22 cellular contexts compared by ENCODE assay signal in genomic region chr5:179526978-179527377, GRCh38.
"Had no signal": no experiment of that assay in that cellular context is flagged by ENCODE, and none has a peak within 500 bp of the region (broad histone marks: within the 10 kb centered on the region; RNA-seq: fewer than 3 reads in every experiment).

No MANE protein-coding gene starts in this region.

- H3K36me3 ChIP-seq: esophagus muscularis mucosa, prostate gland, right atrium auricular region, stomach, thyroid gland had no signal

- H3K27me3 ChIP-seq: esophagus muscularis mucosa, right atrium auricular region, thyroid gland had no signal

- H3K9me3 ChIP-seq: esophagus muscularis mucosa, prostate gland, right atrium auricular region, stomach, thyroid gland had no signal

- H3K4me3 Mint-ChIP-seq: nephron progenitor cell; stimulated activated effector memory CD8-positive, alpha-beta T cell treated with anti-CD3 and anti-CD28 coated beads, Interleukin-12 subunit alpha, Interleukin-12 subunit beta, amount 100 ng/mL, for 72 hours; type B pancreatic cell had no signal

- H3K27me3 Mint-ChIP-seq: naive thymus-derived CD8-positive, alpha-beta T cell had no signal

- H3K27ac ChIP-seq: coronary artery, esophagus muscularis mucosa, prostate gland, right atrium auricular region, stomach, thyroid gland had no signal

- H3K4me1 ChIP-seq: prostate gland had no signal

- H3K36me3 Mint-ChIP-seq: stimulated activated effector memory CD8-positive, alpha-beta T cell treated with anti-CD3 and anti-CD28 coated beads, Interleukin-12 subunit alpha, Interleukin-12 subunit beta, amount 100 ng/mL, for 72 hours; type B pancreatic cell had no signal

- H3K4me1 Mint-ChIP-seq: stimulated activated effector memory CD8-positive, alpha-beta T cell treated with anti-CD3 and anti-CD28 coated beads, Interleukin-12 subunit alpha, Interleukin-12 subunit beta, amount 100 ng/mL, for 72 hours had no signal

- H3K4me3 ChIP-seq: coronary artery, esophagus muscularis mucosa, lung, prostate gland, right atrium auricular region, smooth muscle cell, stomach, thyroid gland had no signal

- ATAC-seq: left lobe of liver; naive thymus-derived CD8-positive, alpha-beta T cell; sciatic nerve; stimulated activated effector memory CD8-positive, alpha-beta T cell treated with anti-CD3 and anti-CD28 coated beads, Interleukin-12 subunit alpha, Interleukin-12 subunit beta, amount 100 ng/mL, for 72 hours had no signal

- H3K27ac Mint-ChIP-seq: nephron progenitor cell; stimulated activated effector memory CD8-positive, alpha-beta T cell treated with anti-CD3 and anti-CD28 coated beads, Interleukin-12 subunit alpha, Interleukin-12 subunit beta, amount 100 ng/mL, for 72 hours; type B pancreatic cell had no signal

- DNase-seq: dermis blood vessel endothelial cell; effector memory CD4-positive, alpha-beta T cell; kidney; mesendoderm; naive thymus-derived CD8-positive, alpha-beta T cell; nephron progenitor cell; nucleus accumbens; stimulated activated CD4-positive, alpha-beta T cell treated with anti-CD3 and anti-CD28 coated beads, Interleukin-2, amount 100 ng/mL, for 24 hours; stimulated activated CD4-positive, alpha-beta T cell treated with anti-CD3 and anti-CD28 coated beads, Interleukin-4, amount 100 ng/mL, for 24 hours; stimulated activated naive CD4-positive, alpha-beta T cell treated with Interleukin-2 at 50 U/mL for 16 hours; stomach; thyroid gland had no signal

- H3K9me3 Mint-ChIP-seq: type B pancreatic cell had no signal
